Comparison of ENCODE assay signal across 1 cellular context in the genomic region with DNA sequence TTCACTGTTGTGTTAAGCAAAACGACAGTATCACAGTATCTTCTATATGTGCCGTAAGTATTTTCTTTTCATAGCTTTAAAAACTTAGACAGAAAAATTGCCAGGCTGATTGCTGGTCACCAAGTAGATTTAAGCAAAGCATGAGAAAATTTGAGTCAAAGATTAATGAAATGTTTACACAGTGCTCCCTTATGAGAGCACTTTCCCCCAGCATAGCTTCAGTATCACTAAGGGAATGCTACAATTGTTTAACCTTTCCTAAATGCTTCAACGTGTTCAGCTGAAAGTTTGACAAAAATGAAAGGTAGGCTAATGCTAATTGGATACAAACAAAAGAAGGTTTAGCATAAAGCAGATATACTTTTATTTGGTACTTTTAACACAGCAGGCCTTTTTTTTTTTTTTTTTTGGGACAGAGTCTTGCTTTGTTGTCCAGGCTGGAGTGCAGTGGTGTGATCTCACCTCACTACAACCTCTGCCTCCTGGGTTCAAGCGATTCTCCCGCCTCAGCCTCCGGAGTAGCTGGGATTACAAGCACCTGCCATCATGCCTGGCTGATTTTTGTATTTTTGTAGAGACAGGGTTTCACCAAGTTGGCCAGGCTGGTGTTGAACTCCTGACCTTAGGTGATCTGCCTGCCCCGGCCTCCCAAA.
TF ChIP-seq lines count a peak whose summit lies in the region.

No MANE protein-coding gene starts in this region.

TF ChIP-seq in liver, 16 proteins besides CTCF, POLR2A, EP300 and RAD21 (continued from another document):
- TF ChIP-seq, protein P1, sequence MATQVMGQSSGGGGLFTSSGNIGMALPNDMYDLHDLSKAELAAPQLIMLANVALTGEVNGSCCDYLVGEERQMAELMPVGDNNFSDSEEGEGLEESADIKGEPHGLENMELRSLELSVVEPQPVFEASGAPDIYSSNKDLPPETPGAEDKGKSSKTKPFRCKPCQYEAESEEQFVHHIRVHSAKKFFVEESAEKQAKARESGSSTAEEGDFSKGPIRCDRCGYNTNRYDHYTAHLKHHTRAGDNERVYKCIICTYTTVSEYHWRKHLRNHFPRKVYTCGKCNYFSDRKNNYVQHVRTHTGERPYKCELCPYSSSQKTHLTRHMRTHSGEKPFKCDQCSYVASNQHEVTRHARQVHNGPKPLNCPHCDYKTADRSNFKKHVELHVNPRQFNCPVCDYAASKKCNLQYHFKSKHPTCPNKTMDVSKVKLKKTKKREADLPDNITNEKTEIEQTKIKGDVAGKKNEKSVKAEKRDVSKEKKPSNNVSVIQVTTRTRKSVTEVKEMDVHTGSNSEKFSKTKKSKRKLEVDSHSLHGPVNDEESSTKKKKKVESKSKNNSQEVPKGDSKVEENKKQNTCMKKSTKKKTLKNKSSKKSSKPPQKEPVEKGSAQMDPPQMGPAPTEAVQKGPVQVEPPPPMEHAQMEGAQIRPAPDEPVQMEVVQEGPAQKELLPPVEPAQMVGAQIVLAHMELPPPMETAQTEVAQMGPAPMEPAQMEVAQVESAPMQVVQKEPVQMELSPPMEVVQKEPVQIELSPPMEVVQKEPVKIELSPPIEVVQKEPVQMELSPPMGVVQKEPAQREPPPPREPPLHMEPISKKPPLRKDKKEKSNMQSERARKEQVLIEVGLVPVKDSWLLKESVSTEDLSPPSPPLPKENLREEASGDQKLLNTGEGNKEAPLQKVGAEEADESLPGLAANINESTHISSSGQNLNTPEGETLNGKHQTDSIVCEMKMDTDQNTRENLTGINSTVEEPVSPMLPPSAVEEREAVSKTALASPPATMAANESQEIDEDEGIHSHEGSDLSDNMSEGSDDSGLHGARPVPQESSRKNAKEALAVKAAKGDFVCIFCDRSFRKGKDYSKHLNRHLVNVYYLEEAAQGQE (IDR thresholded peaks at IDR 0.05), result no peak
- TF ChIP-seq, protein P2, sequence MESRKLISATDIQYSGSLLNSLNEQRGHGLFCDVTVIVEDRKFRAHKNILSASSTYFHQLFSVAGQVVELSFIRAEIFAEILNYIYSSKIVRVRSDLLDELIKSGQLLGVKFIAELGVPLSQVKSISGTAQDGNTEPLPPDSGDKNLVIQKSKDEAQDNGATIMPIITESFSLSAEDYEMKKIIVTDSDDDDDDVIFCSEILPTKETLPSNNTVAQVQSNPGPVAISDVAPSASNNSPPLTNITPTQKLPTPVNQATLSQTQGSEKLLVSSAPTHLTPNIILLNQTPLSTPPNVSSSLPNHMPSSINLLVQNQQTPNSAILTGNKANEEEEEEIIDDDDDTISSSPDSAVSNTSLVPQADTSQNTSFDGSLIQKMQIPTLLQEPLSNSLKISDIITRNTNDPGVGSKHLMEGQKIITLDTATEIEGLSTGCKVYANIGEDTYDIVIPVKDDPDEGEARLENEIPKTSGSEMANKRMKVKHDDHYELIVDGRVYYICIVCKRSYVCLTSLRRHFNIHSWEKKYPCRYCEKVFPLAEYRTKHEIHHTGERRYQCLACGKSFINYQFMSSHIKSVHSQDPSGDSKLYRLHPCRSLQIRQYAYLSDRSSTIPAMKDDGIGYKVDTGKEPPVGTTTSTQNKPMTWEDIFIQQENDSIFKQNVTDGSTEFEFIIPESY (IDR thresholded peaks at IDR 0.05), result no peak
- TF ChIP-seq NR2F2 (IDR thresholded peaks at IDR 0.05), result no peak
- no peak for TF ChIP-seq HNF4G (IDR thresholded peaks at IDR 0.05)
- TF ChIP-seq RXRA (IDR thresholded peaks at IDR 0.05), result peak in 1 of 2 donors; percentile 42
- TF ChIP-seq, protein P3, sequence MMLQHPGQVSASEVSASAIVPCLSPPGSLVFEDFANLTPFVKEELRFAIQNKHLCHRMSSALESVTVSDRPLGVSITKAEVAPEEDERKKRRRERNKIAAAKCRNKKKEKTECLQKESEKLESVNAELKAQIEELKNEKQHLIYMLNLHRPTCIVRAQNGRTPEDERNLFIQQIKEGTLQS (IDR thresholded peaks at IDR 0.05), result no peak
- TF ChIP-seq EGR1 (IDR thresholded peaks at IDR 0.05; ENCODE audit: low read depth in 2 of 2), result no peak
- no peak for TF ChIP-seq TAF1 (conservative IDR thresholded peaks at IDR 0.05)
- no peak for TF ChIP-seq FOXA1 (IDR thresholded peaks at IDR 0.05)
